ENCODE assay signal across 10 cellular contexts in genomic region chr16:75548456-75548855, GRCh38. TPM values are rescaled to one million over a fixed set of nuclear protein-coding genes. Genes with fewer than 3 reads are reported as not detected.
"Had no signal": no experiment of that assay in that cellular context is flagged by ENCODE, and none has a peak within 500 bp of the region (broad histone marks: within the 10 kb centered on the region; RNA-seq: fewer than 3 reads in every experiment).

No MANE protein-coding gene starts in this region.

RNA-seq across cellular contexts. Expression of gene CHST5, which starts 12.5 kb away (rescaled TPM):
- total RNA-seq: activated CD4-positive, alpha-beta T cell treated with anti-CD3 and anti-CD28 coated beads, Interleukin-2, amount 10 ng/mL, durations not matched to agents 24 days and 14 days; activated CD8-positive, alpha-beta T cell treated with anti-CD3 and anti-CD28 coated beads for 36 hours; activated CD8-positive, alpha-beta T cell treated with anti-CD3 and anti-CD28 coated beads, Interleukin-2, amount 10 ng/mL, durations not matched to agents 7 days and 5 days; T-helper 1 cell treated with Interleukin-12 subunit alpha and Interleukin-12 subunit beta and Interleukin-4 antibody, amounts not matched to agents 30 ng/mL and 1 ng/mL, for 36 hours; T-helper 2 cell treated with Interferon-gamma antibody and Interleukin-4, amounts not matched to agents 100 ng/mL and 5 ng/mL, for 36 hours; WTC11 had no signal

RNA-seq across cellular contexts. Expression of gene CHST6, which starts 53.2 kb away (rescaled TPM):
- total RNA-seq: activated CD4-positive, alpha-beta memory T cell treated with anti-CD3 and anti-CD28 coated beads for 36 hours; activated CD4-positive, alpha-beta memory T cell treated with anti-CD3 and anti-CD28 coated beads, Interleukin-2, amount 10 ng/mL, durations not matched to agents 7 days and 5 days; activated CD4-positive, alpha-beta T cell treated with anti-CD3 and anti-CD28 coated beads for 36 hours; activated CD4-positive, alpha-beta T cell treated with anti-CD3 and anti-CD28 coated beads, Interleukin-2, amount 10 ng/mL, durations not matched to agents 24 days and 14 days; activated CD4-positive, alpha-beta T cell treated with anti-CD3 and anti-CD28 coated beads, Interleukin-2, amount 10 ng/mL, durations not matched to agents 7 days and 5 days; activated CD8-positive, alpha-beta T cell treated with anti-CD3 and anti-CD28 coated beads for 36 hours; activated CD8-positive, alpha-beta T cell treated with anti-CD3 and anti-CD28 coated beads, Interleukin-2, amount 10 ng/mL, durations not matched to agents 7 days and 5 days; T-helper 1 cell treated with Interleukin-12 subunit alpha and Interleukin-12 subunit beta and Interleukin-4 antibody, amounts not matched to agents 30 ng/mL and 1 ng/mL, for 36 hours; T-helper 2 cell treated with Interferon-gamma antibody and Interleukin-4, amounts not matched to agents 100 ng/mL and 5 ng/mL, for 36 hours had no signal
